Comparison of ENCODE assay signal across 8 cellular contexts in genomic region chr5:105371169-105371568, GRCh38.
"Had no signal": no experiment of that assay in that cellular context is flagged by ENCODE, and none has a peak within 500 bp of the region (broad histone marks: within the 10 kb centered on the region; RNA-seq: fewer than 3 reads in every experiment).

No MANE protein-coding gene starts in this region.

- FAIRE-seq: G401.6, GM12878, GM12891, GM12892, GM18507, GM19239 had no signal

- ATAC-seq: GM12878 had no signal

- DNase-seq: GDM1, GF-D8 had no signal

- H3K4me3 ChIP-seq: GM12878 had no signal
